25 cellular contexts compared by ENCODE assay signal in genomic region chr7:50577569-50577968, GRCh38. TPM values are rescaled to one million over a fixed set of nuclear protein-coding genes. Genes with fewer than 3 reads are reported as not detected.
"Had no signal": no experiment of that assay in that cellular context is flagged by ENCODE, and none has a peak within 500 bp of the region (broad histone marks: within the 10 kb centered on the region; RNA-seq: fewer than 3 reads in every experiment).

No MANE protein-coding gene starts in this region.

- H3K36me3 Mint-ChIP-seq: IgD-negative memory B cell had no signal

- H3K27ac ChIP-seq: HL-60, KMS-11, SJSA1, SK-N-MC had no signal

- ATAC-seq: K562 had no signal

- H3K4me3 ChIP-seq: K562, SJSA1, SK-N-MC had no signal

- DNase-seq: Kasumi-1, MM.1S, NCI-H1092 treated with DMSO at 0.1 percent for 48 hours, NCI-H1436, NCI-H1694, NCI-H187 treated with DMSO at 0.1 percent for 48 hours, NCI-H2029 treated with DMSO at 0.1 percent for 48 hours, NCI-H2171, NCI-H226, NCI-H446, NCI-H510A, NCI-H524 treated with DMSO at 0.1 percent for 48 hours, NCI-H69, NCI-H774, Right ventricle myocardium superior, RPMI8226, SIG-M5, SW 1271 had no signal

- H3K4me1 Mint-ChIP-seq: IgD-negative memory B cell had no signal

- H3K27me3 ChIP-seq: SJSA1 had no signal

- H3K27ac Mint-ChIP-seq: IgD-negative memory B cell had no signal

- H3K4me1 ChIP-seq: SJSA1 had no signal

- H3K36me3 ChIP-seq: SJSA1 had no signal

- H3K9me3 ChIP-seq: SJSA1 had no signal

RNA-seq across cellular contexts. Expression of gene DDC, which starts 12.4 kb away (rescaled TPM):
- total RNA-seq: K562, M059J, Right ventricle myocardium superior, SJSA1 had no signal
